Comparison of ENCODE assay signal across 12 cellular contexts in genomic region chr15:77440378-77440999, GRCh38. TPM values are rescaled to one million over a fixed set of nuclear protein-coding genes. Genes with fewer than 3 reads are reported as not detected.
DNase-seq lines count a peak whose midpoint lies in the region; ATAC-seq, FAIRE-seq and TF ChIP-seq lines count a peak whose summit lies in the region.
"Had no signal": no experiment of that assay in that cellular context is flagged by ENCODE, and none has a peak within 500 bp of the region (broad histone marks: within the 10 kb centered on the region; RNA-seq: fewer than 3 reads in every experiment).

No MANE protein-coding gene starts in this region.

- 45 to 58% (median 57%) methylated on average over 3 of the region's 3 CpGs for WGBS in small intestine, 3 donors

- H3K4me1 Mint-ChIP-seq in activated T-cell treated with anti-CD3 and anti-CD28 coated beads, Interleukin-2, amount 50 U/mL, for 24 hours (ENCODE audit: low read depth): peaks cover 54% of the 10 kb centered on the region

- no peaks in the 10 kb centered on the region for H3K9me3 ChIP-seq in small intestine (ENCODE audit: control insufficient read depth, low read depth)
- H3K9me3 ChIP-seq: heart left ventricle had no signal

- DNase-seq in EH (ENCODE audit: low read depth): peak; percentile 79
- peak; percentile 58 for DNase-seq in bronchial epithelial cell (ENCODE audit: low read depth)
- DNase-seq in small intestine: no peak
- no peak for DNase-seq in NCI-H748 treated with DMSO at 0.1 percent for 48 hours (lab: John Stamatoyannopoulos, UW)
- no peak for DNase-seq in activated T-cell treated with anti-CD3 and anti-CD28 coated beads for 4 hours
- no peak for DNase-seq in activated T-cell treated with anti-CD3 and anti-CD28 coated beads, Interleukin-2, amount 50 U/mL, for 24 hours
- DNase-seq: C1 segment of cervical spinal cord; heart left ventricle; stimulated activated naive CD8-positive, alpha-beta T cell treated with anti-CD3 and anti-CD28 coated beads, Interleukin-15, amount 100 ng/mL, for 72 hours had no signal

- ATAC-seq in GM21360 (IDR thresholded peaks at IDR 0.05; ENCODE audit: unreplicated experiment) (peak; percentile 52), HG03196 (IDR thresholded peaks at IDR 0.05; ENCODE audit: unreplicated experiment) (peak; percentile 77)
- ATAC-seq: stimulated activated naive CD8-positive, alpha-beta T cell treated with anti-CD3 and anti-CD28 coated beads, Interleukin-15, amount 100 ng/mL, for 72 hours had no signal

- H3K9me3 Mint-ChIP-seq in activated T-cell treated with anti-CD3 and anti-CD28 coated beads, Interleukin-2, amount 50 U/mL, for 24 hours: no peaks in the 10 kb centered on the region
- H3K9me3 Mint-ChIP-seq: stimulated activated naive CD8-positive, alpha-beta T cell treated with anti-CD3 and anti-CD28 coated beads, Interleukin-15, amount 100 ng/mL, for 72 hours had no signal

- H3K27me3 Mint-ChIP-seq in activated T-cell treated with anti-CD3 and anti-CD28 coated beads, Interleukin-2, amount 50 U/mL, for 24 hours: no peaks in the 10 kb centered on the region
- H3K27me3 Mint-ChIP-seq: progenitor cell of endocrine pancreas; stimulated activated naive CD8-positive, alpha-beta T cell treated with anti-CD3 and anti-CD28 coated beads, Interleukin-15, amount 100 ng/mL, for 72 hours had no signal

- no peak overlapping the region for H3K4me3 Mint-ChIP-seq in activated T-cell treated with anti-CD3 and anti-CD28 coated beads, Interleukin-2, amount 50 U/mL, for 24 hours
- H3K4me3 Mint-ChIP-seq: stimulated activated naive CD8-positive, alpha-beta T cell treated with anti-CD3 and anti-CD28 coated beads, Interleukin-15, amount 100 ng/mL, for 72 hours had no signal

- no peak overlapping the region for H3K27ac Mint-ChIP-seq in activated T-cell treated with anti-CD3 and anti-CD28 coated beads, Interleukin-2, amount 50 U/mL, for 24 hours
- H3K27ac Mint-ChIP-seq: progenitor cell of endocrine pancreas; stimulated activated naive CD8-positive, alpha-beta T cell treated with anti-CD3 and anti-CD28 coated beads, Interleukin-15, amount 100 ng/mL, for 72 hours had no signal

- H3K27me3 ChIP-seq in bronchial epithelial cell (ENCODE audit: control insufficient read depth, insufficient read depth, low read length) (no peaks in the 10 kb centered on the region), small intestine (ENCODE audit: control insufficient read depth in 2 of 2, insufficient read depth in 2 of 2, low read length in 2 of 2) (no peaks in the 10 kb centered on the region)
- H3K27me3 ChIP-seq: heart left ventricle had no signal

- H3K36me3 ChIP-seq in bronchial epithelial cell (ENCODE audit: control insufficient read depth, insufficient read depth, low read length): no peaks in the 10 kb centered on the region
- peaks cover 0 to 2% of the 10 kb centered on the region in 2 donors for H3K36me3 ChIP-seq in small intestine (ENCODE audit: control insufficient read depth in 2 of 2, insufficient read depth in 2 of 2, low read length in 2 of 2)
- H3K36me3 ChIP-seq: heart left ventricle had no signal

- H3K27ac ChIP-seq in small intestine (ENCODE audit: low read depth in 1 of 2, low read length in 1 of 2): no peak overlapping the region
- H3K27ac ChIP-seq: heart left ventricle had no signal

- peaks cover 0 to 6% of the 10 kb centered on the region in 2 donors for H3K4me1 ChIP-seq in small intestine (ENCODE audit: control insufficient read depth in 2 of 2, insufficient read depth in 1 of 2, low read depth in 1 of 2, low read length in 1 of 2)

- FAIRE-seq in bronchial epithelial cell (lab: Jason Lieb, UNC) (no peak), small intestine (lab: Jason Lieb, UNC) (no peak)

- H3K4me3 ChIP-seq in bronchial epithelial cell (ENCODE audit: low read depth, low read length) (no peak overlapping the region), small intestine (ENCODE audit: low read depth in 1 of 2, low read length in 2 of 2) (no peak overlapping the region)
- H3K4me3 ChIP-seq: heart left ventricle had no signal

- TF ChIP-seq CTCF in bronchial epithelial cell (IDR thresholded peaks at IDR 0.05; ENCODE audit: insufficient read depth, low read length, severe bottlenecking): no peak

- peaks cover 5% of the 10 kb centered on the region for H3K36me3 Mint-ChIP-seq in activated T-cell treated with anti-CD3 and anti-CD28 coated beads, Interleukin-2, amount 50 U/mL, for 24 hours (ENCODE audit: low read depth)

RNA-seq across cellular contexts. Expression of gene HMG20A, which starts 19.8 kb away (rescaled TPM):
- 9.7 and 16.0 TPM in 2 replicates for total RNA-seq in bronchial epithelial cell
- polyA plus RNA-seq in small intestine: 10 to 100 TPM in 1 of 3 donors, 1 to 10 TPM in 2; 6.5 to 14.1 (median 7.0) TPM

RNA-seq across cellular contexts. Expression of gene PEAK1, which starts 20.6 kb away (rescaled TPM):
- total RNA-seq in bronchial epithelial cell: 3.7 and 10.0 TPM in 2 replicates
- polyA plus RNA-seq in small intestine: 1 to 10 TPM; 1.4 to 7.0 (median 3.6) TPM

Comparison
In these comparisons a context has a peak if more than half of its experiments do, and no peak if none do; other contexts are left out.
1. DNase-seq: peak in EH (single experiment) and bronchial epithelial cell (single experiment); none in small intestine (single experiment), NCI-H748 treated with DMSO at 0.1 percent for 48 hours (single experiment), activated T-cell treated with anti-CD3 and anti-CD28 coated beads for 4 hours (single experiment) and activated T-cell treated with anti-CD3 and anti-CD28 coated beads, Interleukin-2, amount 50 U/mL, for 24 hours (single experiment).